In the genomic region with DNA sequence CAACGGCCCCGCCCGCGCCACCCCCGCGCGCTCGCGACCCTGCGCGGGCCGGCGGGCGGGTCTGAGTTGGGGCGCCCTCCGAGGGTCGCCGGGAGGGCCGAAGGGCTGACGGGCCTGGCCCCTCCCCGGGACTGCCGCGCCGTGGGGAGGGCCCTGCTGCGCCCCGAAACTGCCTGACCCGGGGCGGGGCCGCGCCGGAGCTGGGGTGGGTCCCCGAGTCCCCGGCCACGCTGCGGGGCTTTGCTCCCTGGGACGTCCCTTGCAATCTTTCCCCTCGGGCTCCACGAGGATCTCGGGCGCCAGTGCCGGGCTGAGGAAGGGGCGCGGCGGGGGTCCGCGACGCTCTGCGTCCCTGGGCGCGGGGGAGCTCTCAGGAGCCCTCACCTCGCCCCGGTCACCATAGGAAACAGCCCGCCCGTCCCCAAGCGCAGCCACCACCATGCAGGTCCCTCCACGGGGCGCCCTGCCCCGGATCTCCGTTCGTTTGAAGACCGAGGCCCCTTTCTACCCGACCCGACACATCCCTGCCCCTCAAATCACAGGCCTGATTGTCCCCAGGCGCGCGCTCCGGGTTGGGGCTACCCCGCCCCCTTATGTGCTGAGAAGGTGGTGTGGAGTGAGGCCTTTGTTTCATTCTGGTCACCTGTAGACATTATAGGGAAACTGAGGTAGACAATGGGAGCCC, we compare ENCODE assay signal across 8 cellular contexts. TPM values are rescaled to one million over a fixed set of nuclear protein-coding genes. Genes with fewer than 3 reads are reported as not detected.
DNase-seq lines count a peak whose midpoint lies in the region; ATAC-seq and TF ChIP-seq lines count a peak whose summit lies in the region.

No MANE protein-coding gene starts in this region.

- H2AK5ac ChIP-seq in neuronal stem cell (ENCODE audit: low read depth, low read length): peak overlapping the region; percentile 99

- peak overlapping the region; percentile 50 for H4K91ac ChIP-seq in neuronal stem cell (ENCODE audit: low read depth, low read length, poor library complexity)

- H3K4me3 ChIP-seq in foreskin fibroblast (ENCODE audit: low read depth in 1 of 2, low read length in 2 of 2) (peak overlapping the region; percentile 54 to 61), neuronal stem cell (ENCODE audit: low read length in 2 of 2) (peak overlapping the region; percentile 90 to 95), aorta (ENCODE audit: low read length in 2 of 2) (peak overlapping the region; percentile 72 to 93)

- H3K27me3 ChIP-seq in neuronal stem cell (ENCODE audit: control insufficient read depth in 3 of 3, insufficient read depth in 3 of 3, low read depth in 1 of 3, low read length in 3 of 3) (peaks cover 0 to 9% (median under 1%) of the 10 kb centered on the region in 3 experiments), aorta (ENCODE audit: control insufficient read depth in 1 of 2, insufficient read depth in 2 of 2, low read length in 1 of 2) (peaks cover 0 to 2% of the 10 kb centered on the region in 2 donors)

- peak overlapping the region; percentile 75 for H2AFZ ChIP-seq in neuronal stem cell (ENCODE audit: low read length)

- peak overlapping the region; percentile 99 for H3K18ac ChIP-seq in neuronal stem cell (ENCODE audit: low read length)

- peak overlapping the region; percentile 89 for H3K14ac ChIP-seq in neuronal stem cell (ENCODE audit: low read length)

- peak overlapping the region; percentile 53 for H3K4ac ChIP-seq in neuronal stem cell (ENCODE audit: low read length)

- peak overlapping the region; percentile 96 for H3K23ac ChIP-seq in neuronal stem cell (ENCODE audit: low read depth, low read length, poor library complexity)

- ATAC-seq in HG02642 (IDR thresholded peaks at IDR 0.05; ENCODE audit: poor library complexity, unreplicated experiment) (peak; percentile 2), aorta (ENCODE audit: low FRiP score) (peak; percentile 28), HG03378 (IDR thresholded peaks at IDR 0.05; ENCODE audit: unreplicated experiment) (no peak)

- H3K36me3 ChIP-seq in neuronal stem cell (replicated peaks in 1 of 2; ENCODE audit: control insufficient read depth in 2 of 2, insufficient read depth in 2 of 2, low read length in 2 of 2) (peaks cover 29 to 39% of the 10 kb centered on the region in 2 donors), aorta (ENCODE audit: control insufficient read depth in 1 of 2, insufficient read depth in 2 of 2, low read length in 1 of 2) (peaks cover 0 to 19% of the 10 kb centered on the region in 2 donors)

- H2BK120ac ChIP-seq in neuronal stem cell (ENCODE audit: low read depth, low read length): peak overlapping the region; percentile 94

- intact Hi-C loops in aorta (cut with DNase I): no loop called here

- peak overlapping the region; percentile 89 for H2BK5ac ChIP-seq in neuronal stem cell (ENCODE audit: low read length)

- H3K79me1 ChIP-seq in neuronal stem cell (ENCODE audit: low read depth, low read length): peaks cover 21% of the 10 kb centered on the region

- WGBS in neuronal stem cell (ENCODE audit: extremely low coverage in 2 of 2, insufficient read length in 2 of 2, insufficient replicate concordance in 1 of 2), 2 donors: no CpG with 5 or more reads among the region's 68 CpGs
- WGBS in aorta, 2 donors: 0 to 1% methylated on average over 55 to 68 of the region's 68 CpGs

- TF ChIP-seq CTCF in foreskin fibroblast (IDR thresholded peaks at IDR 0.05; ENCODE audit: low read depth, low read length): no peak

- H3K9me3 ChIP-seq in neuronal stem cell (replicated peaks in 1 of 2; ENCODE audit: control insufficient read depth in 2 of 2, insufficient read depth in 1 of 2, low read depth in 1 of 2, low read length in 2 of 2) (peaks cover 0 to 8% of the 10 kb centered on the region in 2 donors), aorta (ENCODE audit: control insufficient read depth, low read length) (no peaks in the 10 kb centered on the region)

- H3K27ac ChIP-seq in neuronal stem cell (replicated peaks; ENCODE audit: low read length) (peak overlapping the region; percentile 58), aorta (ENCODE audit: low read depth in 1 of 2, low read length in 2 of 2) (peak overlapping the region; percentile 97 to 100)

- H4K8ac ChIP-seq in neuronal stem cell (ENCODE audit: low read depth, low read length): no peak overlapping the region

- DNase-seq in D341Med (ENCODE audit: low spot score) (peak; percentile 76), NOMO-1 treated with dmso at 0.1 percent for 144 hours (lab: John Stamatoyannopoulos, UW; ENCODE audit: unreplicated experiment) (peak; percentile 37), foreskin fibroblast (peak in 1 of 2 donors; percentile 78), neuronal stem cell (ENCODE audit: low spot score) (peak; percentile 74), aorta (peak; percentile 81 to 86)
- DNase-seq in activated effector memory CD4-positive, alpha-beta T cell treated with anti-CD3 and anti-CD28 coated beads, Interleukin-2, amount 50 U/mL, for 16 hours: peak; percentile 85

- peak overlapping the region; percentile 99 for H3K4me2 ChIP-seq in neuronal stem cell (ENCODE audit: insufficient read depth, low read length, poor library complexity, severe bottlenecking)

- peak overlapping the region; percentile 91 for H3K9ac ChIP-seq in neuronal stem cell (ENCODE audit: low read depth, low read length, poor library complexity)

- peak overlapping the region; percentile 94 for H2BK12ac ChIP-seq in neuronal stem cell (ENCODE audit: low read length)

- peak overlapping the region; percentile 99 for H2BK15ac ChIP-seq in neuronal stem cell (ENCODE audit: low read length)

- peaks cover 13 to 26% of the 10 kb centered on the region in 2 donors for H3K4me1 ChIP-seq in neuronal stem cell (ENCODE audit: control insufficient read depth in 2 of 2, insufficient read depth in 1 of 2, low read depth in 1 of 2, low read length in 2 of 2)
- no peaks in the 10 kb centered on the region for H3K4me1 ChIP-seq in aorta (ENCODE audit: control insufficient read depth in 1 of 2, insufficient read depth in 2 of 2, low read length in 2 of 2)

RNA-seq across cellular contexts. Expression of a gene that starts 0.5 kb away (rescaled TPM):
- polyA plus RNA-seq in neuronal stem cell (2013, experiment 1 of 2): 5,937 TPM
- 5,622 TPM for polyA plus RNA-seq in neuronal stem cell (2013, experiment 2 of 2)
- 1,000 to 10,000 TPM; 2,309 to 2,547 TPM for total RNA-seq in aorta
- 1,000 to 10,000 TPM; 1,438 to 2,310 TPM for polyA plus RNA-seq in aorta

RNA-seq across cellular contexts. Expression of a gene that starts 15.1 kb away (rescaled TPM):
- polyA plus RNA-seq in neuronal stem cell (2013, experiment 1 of 2): 0.20 TPM
- polyA plus RNA-seq in neuronal stem cell (2013, experiment 2 of 2): 0.25 TPM
- 1 to 10 TPM; 3.0 to 3.1 TPM for total RNA-seq in aorta
- polyA plus RNA-seq in aorta: 1 to 10 TPM; 1.0 to 1.3 TPM

RNA-seq across cellular contexts. Expression of a gene that starts 39.0 kb away (rescaled TPM):
- 11.8 TPM for polyA plus RNA-seq in neuronal stem cell (2013, experiment 1 of 2)
- 12.1 TPM for polyA plus RNA-seq in neuronal stem cell (2013, experiment 2 of 2)
- 10 to 100 TPM; 20.9 to 32.2 TPM for total RNA-seq in aorta
- 10 to 100 TPM in 1 of 2 donors, 1 to 10 TPM in 1; 8.8 to 48.4 TPM for polyA plus RNA-seq in aorta
